Comparison of ENCODE assay signal across 31 cellular contexts in genomic region chr16:58608601-58609136, GRCh38.
"Had no signal": no experiment of that assay in that cellular context is flagged by ENCODE, and none has a peak within 500 bp of the region (broad histone marks: within the 10 kb centered on the region; RNA-seq: fewer than 3 reads in every experiment).

No MANE protein-coding gene starts in this region.

- H3K27ac ChIP-seq: breast epithelium, colonic mucosa, KMS-11, SK-N-MC had no signal

- H3K27me3 ChIP-seq: breast epithelium, colonic mucosa, MG63 had no signal

- H3K9me3 Mint-ChIP-seq: activated B cell treated with CpG ODN at 0.5 μM for 24 hours; activated CD4-positive, alpha-beta T cell treated with anti-CD3 and anti-CD28 coated beads, Interleukin-2, amount 10 ng/mL, durations not matched to agents 24 days and 14 days; activated naive CD8-positive, alpha-beta T cell treated with anti-CD3 and anti-CD28 coated beads, Interleukin-2, amount 10 ng/mL, durations not matched to agents 7 days and 5 days had no signal

- H3K27ac Mint-ChIP-seq: activated B cell treated with CpG ODN at 0.5 μM for 24 hours; activated CD4-positive, alpha-beta T cell treated with anti-CD3 and anti-CD28 coated beads, Interleukin-2, amount 10 ng/mL, durations not matched to agents 24 days and 14 days; activated CD8-positive, alpha-beta memory T cell treated with anti-CD3 and anti-CD28 coated beads, Interleukin-2, amount 10 ng/mL, durations not matched to agents 7 days and 5 days; activated naive CD8-positive, alpha-beta T cell treated with anti-CD3 and anti-CD28 coated beads, Interleukin-2, amount 10 ng/mL, durations not matched to agents 7 days and 5 days had no signal

- ATAC-seq: activated CD8-positive, alpha-beta memory T cell treated with anti-CD3 and anti-CD28 coated beads, Interleukin-2, amount 10 ng/mL, durations not matched to agents 7 days and 5 days; Panc1; Right ventricle myocardium inferior had no signal

- H3K36me3 ChIP-seq: breast epithelium, colonic mucosa had no signal

- H3K4me2 ChIP-seq: KMS-11 had no signal

- DNase-seq: activated B cell treated with CpG ODN at 0.5 μM for 24 hours; activated CD4-positive, alpha-beta T cell treated with anti-CD3 and anti-CD28 coated beads for 1 hour; activated CD4-positive, alpha-beta T cell treated with anti-CD3 and anti-CD28 coated beads, Interleukin-2, amount 10 ng/mL, durations not matched to agents 24 days and 14 days; activated CD4-positive, alpha-beta T cell treated with anti-CD3 and anti-CD28 coated beads, Interleukin-2, amount 50 U/mL, for 48 hours; activated CD8-positive, alpha-beta memory T cell treated with anti-CD3 and anti-CD28 coated beads, Interleukin-2, amount 10 ng/mL, durations not matched to agents 7 days and 5 days; activated naive CD4-positive, alpha-beta T cell treated with Interleukin-2 at 50 U/mL for 16 hours; activated naive CD8-positive, alpha-beta T cell treated with anti-CD3 and anti-CD28 coated beads, Interleukin-2, amount 10 ng/mL, durations not matched to agents 7 days and 5 days; aorta; caudate nucleus; colonic mucosa; MG63; MV-4-11; NCI-H1092 treated with DMSO at 0.1 percent for 48 hours; NCI-H1417 treated with DMSO at 0.1 percent for 48 hours; NCI-H1694; NCI-H2029; NCI-H2107; NCI-H2171 treated with DMSO at 0.1 percent for 48 hours; NCI-H345; NCI-H510A; NCI-H526 treated with DMSO at 0.1 percent for 48 hours; NCI-H82; OCI-M1; RPMI8226; SW 1271; T1000 had no signal

- H3K27me3 Mint-ChIP-seq: activated B cell treated with CpG ODN at 0.5 μM for 24 hours; activated CD4-positive, alpha-beta T cell treated with anti-CD3 and anti-CD28 coated beads, Interleukin-2, amount 10 ng/mL, durations not matched to agents 24 days and 14 days; activated CD8-positive, alpha-beta memory T cell treated with anti-CD3 and anti-CD28 coated beads, Interleukin-2, amount 10 ng/mL, durations not matched to agents 7 days and 5 days; activated naive CD8-positive, alpha-beta T cell treated with anti-CD3 and anti-CD28 coated beads, Interleukin-2, amount 10 ng/mL, durations not matched to agents 7 days and 5 days had no signal

- H3K9ac ChIP-seq: KMS-11 had no signal

- H3K4me3 ChIP-seq: breast epithelium, colonic mucosa, MG63, SK-N-MC had no signal

- H3K9me3 ChIP-seq: breast epithelium, colonic mucosa, MG63 had no signal

- H3K4me3 Mint-ChIP-seq: activated B cell treated with CpG ODN at 0.5 μM for 24 hours; activated CD4-positive, alpha-beta T cell treated with anti-CD3 and anti-CD28 coated beads, Interleukin-2, amount 10 ng/mL, durations not matched to agents 24 days and 14 days; activated CD8-positive, alpha-beta memory T cell treated with anti-CD3 and anti-CD28 coated beads, Interleukin-2, amount 10 ng/mL, durations not matched to agents 7 days and 5 days; activated naive CD8-positive, alpha-beta T cell treated with anti-CD3 and anti-CD28 coated beads, Interleukin-2, amount 10 ng/mL, durations not matched to agents 7 days and 5 days had no signal

- H3K4me1 ChIP-seq: breast epithelium had no signal
